In genomic region chr3:156582784-156583183, GRCh38 we compare ENCODE assay signal across 1 cellular context.
TF ChIP-seq lines count a peak whose summit lies in the region.

No MANE protein-coding gene starts in this region.

TF ChIP-seq in K562, 482 proteins besides CTCF, POLR2A, EP300 and RAD21 (continued from another document):
- TF ChIP-seq THRB (CRISPR knock-in tag; conservative IDR thresholded peaks at IDR 0.05) (no peak), MCM7 (IDR thresholded peaks at IDR 0.05) (no peak), THRA (IDR thresholded peaks at IDR 0.05) (no peak), BDP1 (IDR thresholded peaks at IDR 0.05; ENCODE audit: insufficient read depth, insufficient read length) (no peak), NELFE (IDR thresholded peaks at IDR 0.05; ENCODE audit: insufficient read depth, insufficient read length) (no peak), LCOR (CRISPR knock-in tag; IDR thresholded peaks at IDR 0.05) (no peak)
